ENCODE assay signal across 8 cellular contexts in the genomic region with DNA sequence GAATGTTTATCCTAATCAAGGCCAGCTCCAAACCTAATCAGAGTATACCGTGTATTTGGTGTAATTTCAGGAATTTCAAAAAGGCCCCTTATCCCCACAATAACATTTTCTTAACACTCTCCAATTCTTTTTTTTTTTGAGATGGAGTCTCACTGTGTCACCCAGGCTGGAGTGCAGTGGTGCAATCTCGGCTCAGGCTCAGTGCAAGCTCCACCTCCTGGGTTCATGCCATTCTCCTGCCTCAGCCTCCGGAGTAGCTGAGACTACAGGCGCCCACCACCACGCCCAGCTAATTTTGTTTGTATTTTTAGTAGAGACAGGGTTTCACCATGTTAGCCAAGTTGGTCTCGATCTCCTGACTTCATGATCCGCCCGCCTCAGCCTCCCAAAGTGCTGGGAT. TPM values are rescaled to one million over a fixed set of nuclear protein-coding genes. Genes with fewer than 3 reads are reported as not detected.
DNase-seq lines count a peak whose midpoint lies in the region; ATAC-seq, FAIRE-seq and TF ChIP-seq lines count a peak whose summit lies in the region.
"Not testable (repeated sequence)": the region's sequence is repeated elsewhere in the genome, so short reads cannot be mapped to it uniquely, and the experiment has no call there.

No MANE protein-coding gene starts in this region.

- H3K4me1 Mint-ChIP-seq in stimulated activated effector memory CD8-positive, alpha-beta T cell treated with anti-CD3 and anti-CD28 coated beads, Interleukin-12 subunit alpha, Interleukin-12 subunit beta, amount 100 ng/mL, for 72 hours, result not testable (repeated sequence)

- peak overlapping the region; percentile 26 for H3K27ac Mint-ChIP-seq in stimulated activated effector memory CD8-positive, alpha-beta T cell treated with anti-CD3 and anti-CD28 coated beads, Interleukin-12 subunit alpha, Interleukin-12 subunit beta, amount 100 ng/mL, for 72 hours

- DNase-seq in AG20443 (ENCODE audit: low spot score) (peak; percentile 9), HCEC 1CT (peak; percentile 7), MG63 (peak; percentile 13), choroid plexus epithelial cell (ENCODE audit: low read depth) (peak; percentile 43), fibroblast of peridontal ligament (ENCODE audit: extremely low read depth) (peak; percentile 38), iris pigment epithelial cell (ENCODE audit: low read depth) (peak; percentile 50)
- not testable (repeated sequence) for DNase-seq in K562 (ENCODE audit: extremely low read depth in 1 of 4, low spot score in 3 of 4); stimulated activated effector memory CD8-positive, alpha-beta T cell treated with anti-CD3 and anti-CD28 coated beads, Interleukin-12 subunit alpha, Interleukin-12 subunit beta, amount 100 ng/mL, for 72 hours (ENCODE audit: low spot score in 2 of 2)

- H3K4me3 ChIP-seq in MG63; K562; choroid plexus epithelial cell (ENCODE audit: low read depth, low read length): not testable (repeated sequence)

- TF ChIP-seq RAD21 in K562 (CRISPR knock-in tag; conservative IDR thresholded peaks at IDR 0.05 in 1 of 2, IDR thresholded peaks at IDR 0.05 in 1 of 2), result not testable (repeated sequence)

- BruUV-seq in K562 (replicated peaks; lab: Mats Ljungman, UMichigan), result not testable (repeated sequence)

- WGBS in K562 (ENCODE audit: insufficient coverage, low coverage, missing lambda C conversion rate), result 58% methylated on average over 8 of the region's 8 CpGs

- TF ChIP-seq CTCF in K562 (IDR thresholded peaks at IDR 0.05 in 2 of 3, conservative IDR thresholded peaks at IDR 0.05 in 1 of 3; ENCODE audit: insufficient read depth in 2 of 3, low read depth in 1 of 3, low read length in 3 of 3); choroid plexus epithelial cell (conservative IDR thresholded peaks at IDR 0.05; ENCODE audit: low read depth, low read length): not testable (repeated sequence)

- not testable (repeated sequence) for TF ChIP-seq POLR2A in K562 (conservative IDR thresholded peaks at IDR 0.05)

- not testable (repeated sequence) for H3K9ac ChIP-seq in K562 (ENCODE audit: insufficient read depth in 1 of 2, low read depth in 2 of 2, low read length in 2 of 2)

- POLR2A ChIA-PET in K562 (lab: Yijun Ruan, JAX), result interaction anchor here (0.6 to 1.5 kb wide), 4 partner anchors 9 to 36 kb away, joined by 3 to 4 read pairs (median 4); a partner anchor contains a TSS

- not testable (repeated sequence) for H3K36me3 ChIP-seq in MG63; K562 (ENCODE audit: control insufficient read depth, insufficient read depth, low read length)

- H4K20me1 ChIP-seq in K562 (replicated peaks; ENCODE audit: control insufficient read depth, insufficient read depth, low read length), result not testable (repeated sequence)

- H3K4me2 ChIP-seq in K562 (ENCODE audit: insufficient read depth, low read length), result not testable (repeated sequence)

- not testable (repeated sequence) for H3K27ac ChIP-seq in K562 (ENCODE audit: extremely low read depth, low read depth, low read length)

- intact Hi-C loops in K562 (cut with micrococcal nuclease), result not testable (repeated sequence)

- not testable (repeated sequence) for H3K4me1 ChIP-seq in K562 (replicated peaks in 1 of 2; ENCODE audit: control insufficient read depth in 2 of 2, insufficient read depth in 2 of 2, low read length in 2 of 2)

- H3K79me2 ChIP-seq in K562 (ENCODE audit: control insufficient read depth, insufficient read depth, low read length), result not testable (repeated sequence)

- in situ Hi-C loops in K562 (cut with MboI), result not testable (repeated sequence)

- not testable (repeated sequence) for H3K4me3 Mint-ChIP-seq in stimulated activated effector memory CD8-positive, alpha-beta T cell treated with anti-CD3 and anti-CD28 coated beads, Interleukin-12 subunit alpha, Interleukin-12 subunit beta, amount 100 ng/mL, for 72 hours

- H3K9me3 Mint-ChIP-seq in stimulated activated effector memory CD8-positive, alpha-beta T cell treated with anti-CD3 and anti-CD28 coated beads, Interleukin-12 subunit alpha, Interleukin-12 subunit beta, amount 100 ng/mL, for 72 hours, result not testable (repeated sequence)

- FAIRE-seq in K562 (lab: Jason Lieb, UNC), result not testable (repeated sequence)

- H3K9me1 ChIP-seq in K562 (ENCODE audit: control insufficient read depth, insufficient read depth, low read length), result not testable (repeated sequence)

- TF ChIP-seq EP300 in K562 (IDR thresholded peaks at IDR 0.05; ENCODE audit: low read length), result not testable (repeated sequence)

- not testable (repeated sequence) for H3K9me3 ChIP-seq in MG63; K562 (replicated peaks; ENCODE audit: control insufficient read depth, insufficient read depth, low read depth, low read length)

- CTCF ChIA-PET in K562 (lab: Yijun Ruan, JAX; ENCODE audit: low intra/inter-chr PET ratio), result not testable (repeated sequence)

- not testable (repeated sequence) for H3K27me3 ChIP-seq in MG63; K562 (ENCODE audit: control insufficient read depth in 2 of 2, insufficient read depth in 2 of 2, low read length in 2 of 2)

- H2AFZ ChIP-seq in K562 (ENCODE audit: low read depth, low read length), result not testable (repeated sequence)

- H3K36me3 Mint-ChIP-seq in stimulated activated effector memory CD8-positive, alpha-beta T cell treated with anti-CD3 and anti-CD28 coated beads, Interleukin-12 subunit alpha, Interleukin-12 subunit beta, amount 100 ng/mL, for 72 hours, result peaks cover 43% of the 10 kb centered on the region

- peak; percentile 35; the same call in 2 of the 3 replicates for ATAC-seq in K562
- ATAC-seq in stimulated activated effector memory CD8-positive, alpha-beta T cell treated with anti-CD3 and anti-CD28 coated beads, Interleukin-12 subunit alpha, Interleukin-12 subunit beta, amount 100 ng/mL, for 72 hours, result not testable (repeated sequence)

RNA-seq across cellular contexts. Expression of a gene that starts 29.4 kb away (rescaled TPM):
- 13.7 and 21.7 TPM in 2 replicates for total RNA-seq in MG63 (2014; rRNA removed; shearing (Covaris generic); ENCODE audit: low replicate concordance)
- total RNA-seq in K562 (2011; cell fraction: chromatin; rRNA removed; ENCODE audit: low replicate concordance), result 69.1 and 83.0 TPM in 2 replicates
- 69.2 and 76.9 TPM in 2 replicates for total RNA-seq in K562 (2011; cell fraction: nucleolus; rRNA removed)
- total RNA-seq in K562 (2011; cell fraction: nucleoplasm; rRNA removed), result 117 and 160 TPM in 2 replicates
- 47.3 and 73.2 TPM in 2 replicates for total RNA-seq in K562 (2014; rRNA removed)
- total RNA-seq in K562 (2014; rRNA removed; fragmentation: Illumina TruSeq; extraction: Trizol), result 103 and 117 TPM in 2 replicates
- 85.0 and 85.2 TPM in 2 replicates for total RNA-seq in K562 (2015; rRNA removed; fragmentation: Illumina TruSeq; extraction: Trizol)
- 66.5 and 68.6 TPM in 2 replicates for total RNA-seq in K562 (2021)
- polyA plus RNA-seq in K562 (2011; rRNA removed), result 248 and 266 TPM in 2 replicates
- polyA plus RNA-seq in K562 (2011; cell fraction: cytosol; rRNA removed), result 143 and 217 TPM in 2 replicates
- polyA plus RNA-seq in K562 (2011; cell fraction: nucleus; rRNA removed), result 68.9 and 105 TPM in 2 replicates
- 58.0 and 104 TPM in 2 replicates for polyA plus RNA-seq in K562 (2012)
- 129 and 149 TPM in 2 replicates for polyA plus RNA-seq in K562 (2014; fragmentation: Illumina TruSeq; extraction: Trizol)
- polyA plus RNA-seq in K562 (2014; fragmentation: Nextera tagmentation; extraction: Ambion mirVana), result 100 to 1,000 TPM; 136 to 143 TPM
- 82.0 and 130 TPM in 2 replicates for polyA plus RNA-seq in K562 (2014; rRNA removed)
- 147 and 159 TPM in 2 replicates for polyA minus RNA-seq in K562 (2011; rRNA and poly(A)+ RNA removed)
- polyA minus RNA-seq in K562 (2011; cell fraction: cytosol; rRNA and poly(A)+ RNA removed), result 34.7 and 59.2 TPM in 2 replicates
- 17.2 and 47.9 TPM in 2 replicates for polyA minus RNA-seq in K562 (2011; cell fraction: nucleus; rRNA and poly(A)+ RNA removed)

RNA-seq across cellular contexts. Expression of a gene that starts 31.1 kb away (rescaled TPM):
- 126 and 254 TPM in 2 replicates for total RNA-seq in MG63 (2014; rRNA removed; shearing (Covaris generic); ENCODE audit: low replicate concordance)
- 283 and 462 TPM in 2 replicates for total RNA-seq in K562 (2011; cell fraction: chromatin; rRNA removed; ENCODE audit: low replicate concordance)
- total RNA-seq in K562 (2011; cell fraction: nucleolus; rRNA removed), result 159 and 187 TPM in 2 replicates
- total RNA-seq in K562 (2011; cell fraction: nucleoplasm; rRNA removed), result 247 and 326 TPM in 2 replicates
- 122 and 133 TPM in 2 replicates for total RNA-seq in K562 (2014; rRNA removed)
- 216 and 236 TPM in 2 replicates for total RNA-seq in K562 (2014; rRNA removed; fragmentation: Illumina TruSeq; extraction: Trizol)
- 176 and 178 TPM in 2 replicates for total RNA-seq in K562 (2015; rRNA removed; fragmentation: Illumina TruSeq; extraction: Trizol)
- 138 and 149 TPM in 2 replicates for total RNA-seq in K562 (2021)
- polyA plus RNA-seq in K562 (2011; rRNA removed), result 128 and 138 TPM in 2 replicates
- polyA plus RNA-seq in K562 (2011; cell fraction: cytosol; rRNA removed), result 49.8 and 94.3 TPM in 2 replicates
- polyA plus RNA-seq in K562 (2011; cell fraction: nucleus; rRNA removed), result 173 and 219 TPM in 2 replicates
- polyA plus RNA-seq in K562 (2012), result 86.4 and 101 TPM in 2 replicates
- polyA plus RNA-seq in K562 (2014; fragmentation: Illumina TruSeq; extraction: Trizol), result 165 and 174 TPM in 2 replicates
- polyA plus RNA-seq in K562 (2014; fragmentation: Nextera tagmentation; extraction: Ambion mirVana), result 100 to 1,000 TPM in 1 of 2 experiments, 10 to 100 TPM in 1; 86.0 to 128 TPM
- polyA plus RNA-seq in K562 (2014; rRNA removed), result 80.8 and 96.8 TPM in 2 replicates
- 244 and 278 TPM in 2 replicates for polyA minus RNA-seq in K562 (2011; rRNA and poly(A)+ RNA removed)
- 68.6 and 88.3 TPM in 2 replicates for polyA minus RNA-seq in K562 (2011; cell fraction: cytosol; rRNA and poly(A)+ RNA removed)
- 135 and 244 TPM in 2 replicates for polyA minus RNA-seq in K562 (2011; cell fraction: nucleus; rRNA and poly(A)+ RNA removed)

RNA-seq across cellular contexts. Expression of a gene that starts 33.1 kb away (rescaled TPM):
- 5.2 and 8.0 TPM in 2 replicates for total RNA-seq in MG63 (2014; rRNA removed; shearing (Covaris generic); ENCODE audit: low replicate concordance)
- total RNA-seq in K562 (2011; cell fraction: chromatin; rRNA removed; ENCODE audit: low replicate concordance), result 11.4 and 25.7 TPM in 2 replicates
- 5.3 and 7.0 TPM in 2 replicates for total RNA-seq in K562 (2011; cell fraction: nucleolus; rRNA removed)
- 13.2 and 17.9 TPM in 2 replicates for total RNA-seq in K562 (2011; cell fraction: nucleoplasm; rRNA removed)
- total RNA-seq in K562 (2014; rRNA removed) (5.7 and 7.5 TPM in 2 replicates), K562 (2014; rRNA removed; fragmentation: Illumina TruSeq; extraction: Trizol) (9.7 and 13.6 TPM in 2 replicates), K562 (2015; rRNA removed; fragmentation: Illumina TruSeq; extraction: Trizol) (6.9 and 8.3 TPM in 2 replicates), K562 (2021) (11.8 and 15.1 TPM in 2 replicates)
- polyA plus RNA-seq in K562 (2011; rRNA removed) (8.6 and 14.7 TPM in 2 replicates), K562 (2014; fragmentation: Illumina TruSeq; extraction: Trizol) (7.2 and 7.5 TPM in 2 replicates), K562 (2014; fragmentation: Nextera tagmentation; extraction: Ambion mirVana) (10 to 100 TPM; 13.5 to 15.1 TPM), K562 (2014; rRNA removed) (5.6 and 6.9 TPM in 2 replicates)
- 1.9 and 4.5 TPM in 2 replicates for polyA plus RNA-seq in K562 (2011; cell fraction: cytosol; rRNA removed)
- polyA plus RNA-seq in K562 (2011; cell fraction: nucleus; rRNA removed), result 3.1 TPM in 2 replicates
- polyA plus RNA-seq in K562 (2012), result 8.1 and 11.6 TPM in 2 replicates
- 16.4 and 21.4 TPM in 2 replicates for polyA minus RNA-seq in K562 (2011; rRNA and poly(A)+ RNA removed)
- 2.8 and 6.7 TPM in 2 replicates for polyA minus RNA-seq in K562 (2011; cell fraction: cytosol; rRNA and poly(A)+ RNA removed)
- polyA minus RNA-seq in K562 (2011; cell fraction: nucleus; rRNA and poly(A)+ RNA removed), result 2.4 and 3.7 TPM in 2 replicates
